Comparison of ENCODE assay signal across 12 cellular contexts in the genomic region with DNA sequence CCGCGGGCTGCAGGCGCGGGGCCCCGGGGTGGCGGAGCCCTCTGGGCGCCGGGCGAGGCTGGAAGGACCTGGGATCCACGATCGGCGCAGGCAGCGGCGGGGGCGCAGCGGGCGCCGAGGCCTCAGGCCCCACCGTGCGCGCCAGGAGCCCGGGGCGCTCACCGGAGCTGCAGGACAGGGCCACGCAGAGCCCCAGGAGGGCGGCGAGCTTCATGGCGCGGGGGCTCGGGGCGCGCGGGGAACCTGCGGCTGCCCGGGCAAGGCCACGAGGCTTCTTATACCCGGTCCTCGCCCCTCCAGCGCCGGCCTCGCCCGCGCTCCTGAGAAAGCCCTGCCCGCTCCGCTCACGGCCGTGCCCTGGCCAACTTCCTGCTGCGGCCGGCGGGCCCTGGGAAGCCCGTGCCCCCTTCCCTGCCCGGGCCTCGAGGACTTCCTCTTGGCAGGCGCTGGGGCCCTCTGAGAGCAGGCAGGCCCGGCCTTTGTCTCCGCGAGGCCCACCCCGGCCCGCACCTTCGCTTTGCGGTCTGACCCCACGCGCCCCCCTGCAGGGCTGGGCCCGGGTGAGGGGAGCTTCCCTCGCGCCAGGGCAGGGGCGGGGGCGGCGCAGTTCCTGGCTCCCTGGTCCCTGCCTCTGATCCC. TPM values are rescaled to one million over a fixed set of nuclear protein-coding genes. Genes with fewer than 3 reads are reported as not detected.
DNase-seq lines count a peak whose midpoint lies in the region; ATAC-seq, FAIRE-seq and TF ChIP-seq lines count a peak whose summit lies in the region.
"Had no signal": no experiment of that assay in that cellular context is flagged by ENCODE, and none has a peak within 500 bp of the region (broad histone marks: within the 10 kb centered on the region; RNA-seq: fewer than 3 reads in every experiment).

A gene with protein sequence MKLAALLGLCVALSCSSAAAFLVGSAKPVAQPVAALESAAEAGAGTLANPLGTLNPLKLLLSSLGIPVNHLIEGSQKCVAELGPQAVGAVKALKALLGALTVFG (minus strand): TSS at position 251 of the 639 bp plus-strand sequence. CDS start 37 bp downstream, at position 214.

- H3K36me3 Mint-ChIP-seq in CD8-positive, alpha-beta T cell = no peaks in the 10 kb centered on the region
- H3K36me3 Mint-ChIP-seq in osteocyte (ENCODE audit: unreplicated experiment) = no peaks in the 10 kb centered on the region
- H3K36me3 Mint-ChIP-seq: IgD-negative memory B cell, T-cell had no signal

- dilution Hi-C loops in endothelial cell of umbilical vein (cut with MboI; ENCODE audit: extremely low pct_ligation_motif_present, low sequenced_read_pairs) = no loop called here

- no peak for TF ChIP-seq POLR2A in endothelial cell of umbilical vein (IDR thresholded peaks at IDR 0.05; ENCODE audit: low read depth, low read length)

- peak within 1 kb of the TSS; percentile 30 for H3K4me3 ChIP-seq in CD8-positive, alpha-beta T cell (ENCODE audit: low read depth, low read length)
- H3K4me3 ChIP-seq in endothelial cell of umbilical vein (replicated peaks in 1 of 3; ENCODE audit: insufficient read depth in 1 of 3, low read depth in 1 of 3, low read length in 3 of 3) = peak within 1 kb of the TSS in 1 of 3 experiments; percentile 2

- peaks cover 12% of the 10 kb centered on the region for H3K4me1 Mint-ChIP-seq in CD8-positive, alpha-beta T cell (ENCODE audit: low read depth)
- no peaks in the 10 kb centered on the region for H3K4me1 Mint-ChIP-seq in osteocyte (ENCODE audit: unreplicated experiment)

- H3K27me3 Mint-ChIP-seq in CD8-positive, alpha-beta T cell (ENCODE audit: low read depth) = peaks cover 36% of the 10 kb centered on the region
- peaks cover 2% of the 10 kb centered on the region for H3K27me3 Mint-ChIP-seq in osteocyte (ENCODE audit: unreplicated experiment)

- no peaks in the 10 kb centered on the region for H3K9me3 ChIP-seq in CD8-positive, alpha-beta T cell (ENCODE audit: low read length)
- H3K9me3 ChIP-seq in endothelial cell of umbilical vein (replicated peaks; ENCODE audit: control insufficient read depth, insufficient read depth, low read length) = no peaks in the 10 kb centered on the region

- H3K4me2 ChIP-seq in endothelial cell of umbilical vein (ENCODE audit: insufficient read depth, low read length) = no peak within 1 kb of the TSS

- H3K27me3 ChIP-seq in CD8-positive, alpha-beta T cell (ENCODE audit: insufficient read depth, low read length) = peaks cover 5% of the 10 kb centered on the region
- H3K27me3 ChIP-seq in endothelial cell of umbilical vein (ENCODE audit: control insufficient read depth in 2 of 2, insufficient read depth in 2 of 2, low read length in 2 of 2) = peaks cover 21 to 35% of the 10 kb centered on the region in 2 experiments

- BruUV-seq in endothelial cell of umbilical vein (replicated peaks; lab: Mats Ljungman, UMichigan) = no TSS peak

- no peaks in the 10 kb centered on the region for H3K9me1 ChIP-seq in endothelial cell of umbilical vein (replicated peaks; ENCODE audit: control insufficient read depth, extremely low read depth, insufficient read depth, low read length)

- DNase-seq in CD8-positive, alpha-beta T cell = no peak
- DNase-seq in Kasumi-1 (lab: John Stamatoyannopoulos, UW) = peak; percentile 11 to 25
- no peak for DNase-seq in endothelial cell of umbilical vein (ENCODE audit: low read depth, low spot score)
- peak; percentile 85 for DNase-seq in osteocyte (ENCODE audit: extremely low spot score, unreplicated experiment)
- no peak for DNase-seq in NCI-H128 (lab: John Stamatoyannopoulos, UW; ENCODE audit: unreplicated experiment)
- DNase-seq in NCI-H2196 (lab: John Stamatoyannopoulos, UW; ENCODE audit: unreplicated experiment) = no peak
- DNase-seq: activated effector memory CD4-positive, alpha-beta T cell treated with anti-CD3 and anti-CD28 coated beads, Interleukin-2, amount 50 U/mL, for 16 hours had no signal

- H3K4me3 Mint-ChIP-seq in CD8-positive, alpha-beta T cell = peak within 1 kb of the TSS; percentile 26
- H3K4me3 Mint-ChIP-seq in osteocyte (ENCODE audit: unreplicated experiment) = peak within 1 kb of the TSS; percentile 10

- no peak for ATAC-seq in CD8-positive, alpha-beta T cell
- ATAC-seq in HG03521 (IDR thresholded peaks at IDR 0.05; ENCODE audit: unreplicated experiment) = no peak
- ATAC-seq in GM18870 (IDR thresholded peaks at IDR 0.05; ENCODE audit: unreplicated experiment) = no peak

- H3K9me3 Mint-ChIP-seq in CD8-positive, alpha-beta T cell = no peaks in the 10 kb centered on the region
- no peaks in the 10 kb centered on the region for H3K9me3 Mint-ChIP-seq in osteocyte (ENCODE audit: unreplicated experiment)
- H3K9me3 Mint-ChIP-seq: T-cell had no signal

- POLR2A ChIA-PET in CD8-positive, alpha-beta T cell (lab: Charles Lee) = no interaction called here
- POLR2A ChIA-PET in endothelial cell of umbilical vein (lab: Charles Lee) = no interaction called here

- CTCF ChIA-PET in CD8-positive, alpha-beta T cell (lab: Charles Lee) = interaction anchor here (1.3 kb wide), 1 partner anchor 12 kb away, joined by 3 read pairs; no protein-coding TSS in a partner anchor
- CTCF ChIA-PET in endothelial cell of umbilical vein (lab: Charles Lee) = no interaction called here

- H3K79me2 ChIP-seq in endothelial cell of umbilical vein (ENCODE audit: control insufficient read depth, insufficient read depth, low read length) = no peaks in the 10 kb centered on the region

- FAIRE-seq in endothelial cell of umbilical vein (lab: Jason Lieb, UNC) = no peak

- H4K20me1 ChIP-seq in endothelial cell of umbilical vein (replicated peaks; ENCODE audit: control insufficient read depth, extremely low read depth, insufficient read depth, low read length) = no peaks in the 10 kb centered on the region

- no peak within 1 kb of the TSS for H2AFZ ChIP-seq in endothelial cell of umbilical vein (ENCODE audit: low read depth, low read length)

- H3K27ac Mint-ChIP-seq in CD8-positive, alpha-beta T cell = no peak within 1 kb of the TSS
- H3K27ac Mint-ChIP-seq in osteocyte (ENCODE audit: unreplicated experiment) = no peak within 1 kb of the TSS
- H3K27ac Mint-ChIP-seq: T-cell had no signal

- H3K4me1 ChIP-seq in CD8-positive, alpha-beta T cell (ENCODE audit: insufficient read depth, low read length) = peaks cover 13% of the 10 kb centered on the region
- H3K4me1 ChIP-seq in endothelial cell of umbilical vein (ENCODE audit: control insufficient read depth, extremely low read depth, insufficient read depth, low read length) = no peaks in the 10 kb centered on the region

- H3K36me3 ChIP-seq in CD8-positive, alpha-beta T cell (ENCODE audit: insufficient read depth, low read length) = no peaks in the 10 kb centered on the region
- H3K36me3 ChIP-seq in endothelial cell of umbilical vein (ENCODE audit: control insufficient read depth in 2 of 2, extremely low read depth in 1 of 2, insufficient read depth in 2 of 2, low read length in 2 of 2) = no peaks in the 10 kb centered on the region

- no peak within 1 kb of the TSS for H3K9ac ChIP-seq in endothelial cell of umbilical vein (replicated peaks; ENCODE audit: extremely low read depth, insufficient read depth, low read length)

- no peak for TF ChIP-seq CTCF in CD8-positive, alpha-beta T cell (IDR thresholded peaks at IDR 0.05)
- TF ChIP-seq CTCF in endothelial cell of umbilical vein (IDR thresholded peaks at IDR 0.05; ENCODE audit: extremely low read depth in 1 of 2, insufficient read depth in 1 of 2, low read depth in 1 of 2, low read length in 2 of 2) (no peak), osteocyte (IDR thresholded peaks at IDR 0.05) (no peak)

- intact Hi-C loops in CD8-positive, alpha-beta T cell (cut with DNase I, micrococcal nuclease) = no loop called here
- intact Hi-C loops in endothelial cell of umbilical vein (cut with micrococcal nuclease) = no loop called here

- H3K27ac ChIP-seq in CD8-positive, alpha-beta T cell (ENCODE audit: low read depth, low read length) = no peak within 1 kb of the TSS
- no peak within 1 kb of the TSS for H3K27ac ChIP-seq in endothelial cell of umbilical vein (ENCODE audit: insufficient read depth, low read depth, low read length)

TF ChIP-seq in endothelial cell of umbilical vein, 7 proteins besides CTCF, POLR2A, EP300 and RAD21:
- TF ChIP-seq EZH2 (IDR thresholded peaks at IDR 0.05; ENCODE audit: borderline replicate concordance, low read depth, low read length, severe bottlenecking) = peak; percentile 12
- no peak for TF ChIP-seq FOS (IDR thresholded peaks at IDR 0.05; ENCODE audit: borderline replicate concordance, insufficient read depth, low read length)

RNA-seq across cellular contexts. Expression of the gene that starts here (rescaled TPM):
- not detected for total RNA-seq in CD8-positive, alpha-beta T cell
- total RNA-seq in endothelial cell of umbilical vein = 0.73 TPM in 1 of 2 replicates, not detected in the other
- 0.22 TPM in 1 of 2 replicates, not detected in the other for polyA plus RNA-seq in endothelial cell of umbilical vein
- not detected in 2 replicates for polyA plus RNA-seq in endothelial cell of umbilical vein (2011; cell fraction: cytosol; rRNA removed)
- polyA plus RNA-seq in endothelial cell of umbilical vein (2011; cell fraction: nucleus; rRNA removed) = not detected in 2 replicates
- polyA plus RNA-seq in endothelial cell of umbilical vein (2012) = not detected in 2 replicates
- polyA minus RNA-seq in endothelial cell of umbilical vein = not detected in 2 replicates
- not detected for polyA minus RNA-seq in endothelial cell of umbilical vein (2011; cell fraction: cytosol; rRNA and poly(A)+ RNA removed)
- polyA minus RNA-seq in endothelial cell of umbilical vein (2011; cell fraction: nucleus; rRNA and poly(A)+ RNA removed) = not detected in 2 replicates
- not detected in 2 replicates for total RNA-seq in osteocyte
- total RNA-seq: G401 had no signal
- polyA plus RNA-seq: IgD-negative memory B cell had no signal

Comparison
In these comparisons a context has a peak if more than half of its experiments do, and no peak if none do; other contexts are left out.
1. Peak in DNase-seq in osteocyte; RNA of the gene not detected or under 1 TPM.
2. DNase-seq: peak in Kasumi-1 (2 of 2); none in CD8-positive, alpha-beta T cell (0 of 7), endothelial cell of umbilical vein (single experiment), NCI-H128 (single experiment) and NCI-H2196 (single experiment).